ENCODE assay signal across 8 cellular contexts in the genomic region with DNA sequence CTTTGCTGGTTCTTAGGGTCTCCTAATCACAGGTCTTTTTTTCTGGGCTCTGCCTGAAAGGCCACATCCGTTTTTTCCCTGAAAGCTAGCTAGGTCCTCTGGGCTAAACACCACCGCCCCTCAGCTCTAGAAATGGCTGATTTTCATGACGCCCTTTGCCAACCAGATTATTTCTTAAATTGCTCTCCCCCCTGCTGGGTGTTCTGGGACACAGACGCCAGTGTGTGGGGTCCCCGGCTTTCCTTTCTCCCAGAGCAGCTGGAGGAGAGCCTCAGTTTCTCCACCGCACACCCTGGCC. TPM values are rescaled to one million over a fixed set of nuclear protein-coding genes. Genes with fewer than 3 reads are reported as not detected.
DNase-seq lines count a peak whose midpoint lies in the region; ATAC-seq and TF ChIP-seq lines count a peak whose summit lies in the region.

No MANE protein-coding gene starts in this region.

- H3K9ac ChIP-seq in SU-DHL-6 (ENCODE audit: low read length): no peak overlapping the region

- no peak for TF ChIP-seq EP300 in gastroesophageal sphincter (IDR thresholded peaks at IDR 0.05)

- no peaks in the 10 kb centered on the region for H4K20me1 ChIP-seq in SU-DHL-6 (ENCODE audit: low read depth, low read length)

- no peaks in the 10 kb centered on the region for H3K79me2 ChIP-seq in SU-DHL-6 (ENCODE audit: insufficient read depth, low read length)

- DNase-seq in sciatic nerve (ENCODE audit: low spot score) (no peak), NCI-H128 (lab: John Stamatoyannopoulos, UW; ENCODE audit: unreplicated experiment) (no peak), D341Med (ENCODE audit: low spot score) (no peak)
- DNase-seq in stimulated activated CD4-positive, alpha-beta T cell treated with anti-CD3 and anti-CD28 coated beads, Interleukin-4, amount 100 ng/mL, for 24 hours: no peak

- no peaks in the 10 kb centered on the region for H3K9me3 ChIP-seq in SU-DHL-6 (ENCODE audit: insufficient read depth, low read length)
- no peaks in the 10 kb centered on the region for H3K9me3 ChIP-seq in gastroesophageal sphincter

- H3K9me2 ChIP-seq in SU-DHL-6 (replicated peaks; ENCODE audit: insufficient read depth, low read length): no peaks in the 10 kb centered on the region

- no peak overlapping the region for H3K4me3 ChIP-seq in SU-DHL-6 (ENCODE audit: insufficient read depth, low read length, poor library complexity, severe bottlenecking)
- peak overlapping the region; percentile 56 to 74 for H3K4me3 ChIP-seq in gastroesophageal sphincter

- no peak for ATAC-seq in gastroesophageal sphincter
- peak; percentile 0 for ATAC-seq in sciatic nerve
- no peak for ATAC-seq in HG03280 (IDR thresholded peaks at IDR 0.05; ENCODE audit: unreplicated experiment)

- no peak for TF ChIP-seq POLR2A in gastroesophageal sphincter (IDR thresholded peaks at IDR 0.05)

- no peaks in the 10 kb centered on the region for H3K27me3 ChIP-seq in SU-DHL-6 (ENCODE audit: low read length)
- no peaks in the 10 kb centered on the region for H3K27me3 ChIP-seq in gastroesophageal sphincter

- TF ChIP-seq CTCF in GM12874 (IDR thresholded peaks at IDR 0.05; ENCODE audit: insufficient read depth, low read depth, low read length): 0 out of 2 replicates have a peak, but pooled peaks have one; percentile 1
- TF ChIP-seq CTCF in SU-DHL-6 (IDR thresholded peaks at IDR 0.05; ENCODE audit: insufficient read depth, low read length, poor library complexity, severe bottlenecking): no peak
- peak in 3 of 4 experiments; percentile 9 to 37 (median 29) for TF ChIP-seq CTCF in gastroesophageal sphincter (IDR thresholded peaks at IDR 0.05)

- intact Hi-C loops in sciatic nerve (cut with DNase I): no loop called here

- H3K36me3 ChIP-seq in SU-DHL-6 (ENCODE audit: low read length): no peaks in the 10 kb centered on the region
- H3K36me3 ChIP-seq in gastroesophageal sphincter: no peaks in the 10 kb centered on the region

- H3F3A ChIP-seq in SU-DHL-6 (ENCODE audit: insufficient read depth): peaks cover 4% of the 10 kb centered on the region

- H3K4me1 ChIP-seq in gastroesophageal sphincter: peaks cover 25 to 86% (median 61%) of the 10 kb centered on the region in 3 donors

- no peak overlapping the region for H2AFZ ChIP-seq in SU-DHL-6 (ENCODE audit: low read depth, low read length, severe bottlenecking)

- 4% methylated on average over 3 of the region's 6 CpGs; no CpG with 5 or more reads in 1 of the 2 donors for WGBS in gastroesophageal sphincter (ENCODE audit: low coverage in 1 of 2), 2 donors

- H3K4me2 ChIP-seq in SU-DHL-6 (ENCODE audit: low read depth, low read length, poor library complexity, severe bottlenecking): peak overlapping the region; percentile 35

- H3K27ac ChIP-seq in SU-DHL-6 (ENCODE audit: low read depth, low read length) (no peak overlapping the region), gastroesophageal sphincter (peak overlapping the region; percentile 90 to 97 (median 96))

RNA-seq across cellular contexts. Expression of a gene that starts 45.3 kb away (rescaled TPM):
- total RNA-seq in gastroesophageal sphincter (10 to 100 TPM in 3 of 4 donors, 1 to 10 TPM in 1; 7.2 to 24.4 (median 14.7) TPM), sciatic nerve (8.5 TPM)

RNA-seq across cellular contexts. Expression of a gene that starts 49.6 kb away (rescaled TPM):
- total RNA-seq in gastroesophageal sphincter (100 to 1,000 TPM; 151 to 190 (median 170) TPM), sciatic nerve (202 TPM)
